In genomic region chr11:16359369-16359768, GRCh38 we compare ENCODE assay signal across 15 cellular contexts. TPM values are rescaled to one million over a fixed set of nuclear protein-coding genes. Genes with fewer than 3 reads are reported as not detected.
DNase-seq lines count a peak whose midpoint lies in the region; ATAC-seq, FAIRE-seq and TF ChIP-seq lines count a peak whose summit lies in the region.
"Had no signal": no experiment of that assay in that cellular context is flagged by ENCODE, and none has a peak within 500 bp of the region (broad histone marks: within the 10 kb centered on the region; RNA-seq: fewer than 3 reads in every experiment).

No MANE protein-coding gene starts in this region.

- no peaks in the 10 kb centered on the region for H3K9me1 ChIP-seq in K562 (ENCODE audit: control insufficient read depth, insufficient read depth, low read length)

- no peak overlapping the region for H3K4me3 ChIP-seq in K562
- H3K4me3 ChIP-seq in mucosa of descending colon = no peak overlapping the region
- no peak overlapping the region for H3K4me3 ChIP-seq in pancreas

- peak overlapping the region in 1 of 2 experiments; percentile 28; a peak in 1 of 4 replicates for H3K9ac ChIP-seq in K562 (ENCODE audit: insufficient read depth in 1 of 2, low read depth in 2 of 2, low read length in 2 of 2)

- H3K27me3 ChIP-seq in K562 (ENCODE audit: control insufficient read depth in 2 of 2, insufficient read depth in 2 of 2, low read length in 2 of 2) (no peaks in the 10 kb centered on the region), pancreas (no peaks in the 10 kb centered on the region)
- H3K27me3 ChIP-seq: BE2C had no signal

- H3K36me3 ChIP-seq in K562 (ENCODE audit: control insufficient read depth, insufficient read depth, low read length) = no peaks in the 10 kb centered on the region
- H3K36me3 ChIP-seq in mucosa of descending colon (ENCODE audit: low read depth) = no peaks in the 10 kb centered on the region
- H3K36me3 ChIP-seq in pancreas = no peaks in the 10 kb centered on the region
- H3K36me3 ChIP-seq: BE2C had no signal

- WGBS in K562 (ENCODE audit: insufficient coverage, low coverage, missing lambda C conversion rate) = 3% methylated on average over 4 of the region's 4 CpGs
- 78 to 80% methylated on average over 4 of the region's 4 CpGs for WGBS in pancreas, 2 donors

- H3K4me1 ChIP-seq in K562 (replicated peaks in 1 of 2; ENCODE audit: control insufficient read depth in 2 of 2, insufficient read depth in 2 of 2, low read length in 2 of 2) (peaks cover 4 to 65% of the 10 kb centered on the region in 2 experiments; a peak in 4 of 5 replicates), mucosa of descending colon (ENCODE audit: low read depth) (peaks cover 2% of the 10 kb centered on the region), pancreas (peaks cover 10 to 13% (median 12%) of the 10 kb centered on the region in 3 donors)
- H3K4me1 ChIP-seq: BE2C had no signal

- no peak for TF ChIP-seq RAD21 in K562 (CRISPR knock-in tag; conservative IDR thresholded peaks at IDR 0.05 in 1 of 2, IDR thresholded peaks at IDR 0.05 in 1 of 2)

- no peaks in the 10 kb centered on the region for H3K27me3 Mint-ChIP-seq in activated T-helper 2 cell treated with anti-CD3 and anti-CD28 coated beads, Interferon-gamma antibody, Interleukin-2, Interleukin-4, amounts not matched to agents 10 μg/mL and 5 μg/mL and 100 μg/mL, durations not matched to agents 14 hours and 24 hours and 36 hours (ENCODE audit: low read depth)
- H3K27me3 Mint-ChIP-seq: CD4-positive, alpha-beta memory T cell had no signal

- no peaks in the 10 kb centered on the region for H3K9me3 ChIP-seq in K562 (replicated peaks; ENCODE audit: control insufficient read depth, insufficient read depth, low read depth, low read length)
- H3K9me3 ChIP-seq in mucosa of descending colon = no peaks in the 10 kb centered on the region
- H3K9me3 ChIP-seq in pancreas = no peaks in the 10 kb centered on the region
- H3K9me3 ChIP-seq: BE2C, Caco-2 had no signal

- CTCF ChIA-PET in K562 (lab: Yijun Ruan, JAX; ENCODE audit: low intra/inter-chr PET ratio) = no interaction called here

- H3K27ac Mint-ChIP-seq in activated T-helper 2 cell treated with anti-CD3 and anti-CD28 coated beads, Interferon-gamma antibody, Interleukin-2, Interleukin-4, amounts not matched to agents 10 μg/mL and 5 μg/mL and 100 μg/mL, durations not matched to agents 14 hours and 24 hours and 36 hours = no peak overlapping the region
- H3K27ac Mint-ChIP-seq: CD4-positive, alpha-beta memory T cell; HFFc6 had no signal

- H3K27ac ChIP-seq in K562 (ENCODE audit: extremely low read depth, low read depth, low read length) (peak overlapping the region; percentile 69), pancreas (no peak overlapping the region)
- H3K27ac ChIP-seq: C4-2B, HL-60 had no signal

- TF ChIP-seq POLR2A in K562 (conservative IDR thresholded peaks at IDR 0.05) = no peak

- no peak overlapping the region for H3K4me3 Mint-ChIP-seq in activated T-helper 2 cell treated with anti-CD3 and anti-CD28 coated beads, Interferon-gamma antibody, Interleukin-2, Interleukin-4, amounts not matched to agents 10 μg/mL and 5 μg/mL and 100 μg/mL, durations not matched to agents 14 hours and 24 hours and 36 hours (ENCODE audit: low read depth)
- H3K4me3 Mint-ChIP-seq: CD4-positive, alpha-beta memory T cell; HFFc6 had no signal

- H3K4me2 ChIP-seq in K562 (ENCODE audit: insufficient read depth, low read length) = peak overlapping the region; percentile 47

- no peak for TF ChIP-seq CTCF in K562 (IDR thresholded peaks at IDR 0.05 in 2 of 3, conservative IDR thresholded peaks at IDR 0.05 in 1 of 3; ENCODE audit: insufficient read depth in 2 of 3, low read depth in 1 of 3, low read length in 3 of 3)
- no peak for TF ChIP-seq CTCF in mucosa of descending colon (IDR thresholded peaks at IDR 0.05)
- no peak for TF ChIP-seq CTCF in pancreas (IDR thresholded peaks at IDR 0.05)

- FAIRE-seq in K562 (lab: Jason Lieb, UNC) (peak; percentile 42), pancreas (lab: Jason Lieb, UNC) (no peak)
- FAIRE-seq: A204.1 had no signal

- in situ Hi-C loops in K562 (cut with MboI) = no loop called here

- ATAC-seq in K562 = peak; percentile 50
- peak; percentile 34 for ATAC-seq in mucosa of descending colon
- no peak for ATAC-seq in pancreas

- POLR2A ChIA-PET in K562 (lab: Yijun Ruan, JAX) = no interaction called here

- intact Hi-C loops in K562 (cut with micrococcal nuclease) = loop anchor here (5.0 to 10.0 kb wide), 4 partner anchors 77 to 395 kb away; no protein-coding TSS in a partner anchor
- intact Hi-C loops in mucosa of descending colon (cut with DNase I, micrococcal nuclease) = no loop called here
- intact Hi-C loops in activated T-helper 2 cell treated with anti-CD3 and anti-CD28 coated beads, Interferon-gamma antibody, Interleukin-2, Interleukin-4, amounts not matched to agents 10 μg/mL and 5 μg/mL and 100 μg/mL, durations not matched to agents 14 hours and 24 hours and 36 hours (cut with micrococcal nuclease) = no loop called here
- intact Hi-C loops in pancreas (cut with DNase I) = no loop called here

- peaks cover 3% of the 10 kb centered on the region; the same call in 1 of the 3 replicates for H3K79me2 ChIP-seq in K562 (ENCODE audit: control insufficient read depth, insufficient read depth, low read length)

- H3K36me3 Mint-ChIP-seq in activated T-helper 2 cell treated with anti-CD3 and anti-CD28 coated beads, Interferon-gamma antibody, Interleukin-2, Interleukin-4, amounts not matched to agents 10 μg/mL and 5 μg/mL and 100 μg/mL, durations not matched to agents 14 hours and 24 hours and 36 hours (ENCODE audit: low read depth) = no peaks in the 10 kb centered on the region
- H3K36me3 Mint-ChIP-seq: CD4-positive, alpha-beta memory T cell had no signal

- H3K9me3 Mint-ChIP-seq in activated T-helper 2 cell treated with anti-CD3 and anti-CD28 coated beads, Interferon-gamma antibody, Interleukin-2, Interleukin-4, amounts not matched to agents 10 μg/mL and 5 μg/mL and 100 μg/mL, durations not matched to agents 14 hours and 24 hours and 36 hours = no peaks in the 10 kb centered on the region

- no peaks in the 10 kb centered on the region for H4K20me1 ChIP-seq in K562 (replicated peaks; ENCODE audit: control insufficient read depth, insufficient read depth, low read length)

- peak overlapping the region; percentile 56 for H2AFZ ChIP-seq in K562 (ENCODE audit: low read depth, low read length)

- no TSS peak for BruUV-seq in K562 (replicated peaks; lab: Mats Ljungman, UMichigan)

- DNase-seq in DMS53 (lab: John Stamatoyannopoulos, UW) (peak; percentile 47), K562 (ENCODE audit: extremely low read depth in 1 of 4, low spot score in 3 of 4) (peak; percentile 27 to 75 (median 47)), mucosa of descending colon (no peak), NCI-H526 treated with DMSO at 0.1 percent for 48 hours (lab: John Stamatoyannopoulos, UW) (no peak), pancreas (no peak)
- DNase-seq in activated T-helper 2 cell treated with anti-CD3 and anti-CD28 coated beads, Interferon-gamma antibody, Interleukin-2, Interleukin-4, amounts not matched to agents 10 μg/mL and 5 μg/mL and 100 μg/mL, durations not matched to agents 14 hours and 24 hours and 36 hours (ENCODE audit: low spot score) = no peak
- DNase-seq in activated CD4-positive, alpha-beta T cell treated with anti-CD3 and anti-CD28 coated beads for 4 hours = no peak
- DNase-seq: BE2C; Caco-2; CD4-positive, alpha-beta memory T cell; HCEC 1CT; HFFc6 had no signal

- peak; percentile 94 for TF ChIP-seq EP300 in K562 (IDR thresholded peaks at IDR 0.05; ENCODE audit: low read length)

- H3K4me1 Mint-ChIP-seq in activated T-helper 2 cell treated with anti-CD3 and anti-CD28 coated beads, Interferon-gamma antibody, Interleukin-2, Interleukin-4, amounts not matched to agents 10 μg/mL and 5 μg/mL and 100 μg/mL, durations not matched to agents 14 hours and 24 hours and 36 hours (ENCODE audit: low read depth) = no peaks in the 10 kb centered on the region
- H3K4me1 Mint-ChIP-seq: CD4-positive, alpha-beta memory T cell had no signal

TF ChIP-seq in K562, 482 proteins besides CTCF, POLR2A, EP300 and RAD21 (continues in another document):
- TF ChIP-seq NUFIP1 (IDR thresholded peaks at IDR 0.05; ENCODE audit: partially characterized antibody) = no peak
- 0 out of 2 replicates have a peak, but pooled peaks have one; percentile 39 for TF ChIP-seq NCOA1 (IDR thresholded peaks at IDR 0.05; ENCODE audit: low read depth)
- TF ChIP-seq CBFA2T3 (IDR thresholded peaks at IDR 0.05) = peak; percentile 93
- peak; percentile 90 for TF ChIP-seq TEAD4 (IDR thresholded peaks at IDR 0.05; ENCODE audit: low read length)
- TF ChIP-seq TEAD4 (CRISPR knock-in tag; IDR thresholded peaks at IDR 0.05; ENCODE audit: borderline replicate concordance) = no peak
- TF ChIP-seq NCOR1 (IDR thresholded peaks at IDR 0.05) = peak; percentile 84
- peak; percentile 57 for TF ChIP-seq ZNF384 (IDR thresholded peaks at IDR 0.05; ENCODE audit: low read depth, low read length)
- no peak for TF ChIP-seq TOE1 (IDR thresholded peaks at IDR 0.05; ENCODE audit: borderline replicate concordance)
- no peak for TF ChIP-seq TOE1 (CRISPR knock-in tag; IDR thresholded peaks at IDR 0.05; ENCODE audit: borderline replicate concordance, low read depth)

RNA-seq across cellular contexts. Expression of gene SOX6, which starts 3.0 kb away (rescaled TPM):
- total RNA-seq in K562 (2011; cell fraction: chromatin; rRNA removed; ENCODE audit: low replicate concordance) = 45.4 and 64.4 TPM in 2 replicates
- 15.7 and 19.9 TPM in 2 replicates for total RNA-seq in K562 (2011; cell fraction: nucleolus; rRNA removed)
- 22.9 and 27.9 TPM in 2 replicates for total RNA-seq in K562 (2011; cell fraction: nucleoplasm; rRNA removed)
- 5.7 and 8.0 TPM in 2 replicates for total RNA-seq in K562 (2014; rRNA removed)
- 8.7 and 9.1 TPM in 2 replicates for total RNA-seq in K562 (2014; rRNA removed; fragmentation: Illumina TruSeq; extraction: Trizol)
- total RNA-seq in K562 (2015; rRNA removed; fragmentation: Illumina TruSeq; extraction: Trizol) = 7.0 and 8.4 TPM in 2 replicates
- 8.0 and 9.4 TPM in 2 replicates for total RNA-seq in K562 (2021)
- polyA plus RNA-seq in K562 (2011; rRNA removed) = 3.4 and 3.7 TPM in 2 replicates
- 0.98 and 1.6 TPM in 2 replicates for polyA plus RNA-seq in K562 (2011; cell fraction: cytosol; rRNA removed)
- polyA plus RNA-seq in K562 (2011; cell fraction: nucleus; rRNA removed) = 6.2 and 7.1 TPM in 2 replicates
- polyA plus RNA-seq in K562 (2012) = 4.1 and 4.5 TPM in 2 replicates
- polyA plus RNA-seq in K562 (2014; fragmentation: Illumina TruSeq; extraction: Trizol) = 5.5 and 7.8 TPM in 2 replicates
- 1 to 10 TPM in 1 of 2 experiments, under 1 TPM in 1; 0.89 to 2.9 TPM for polyA plus RNA-seq in K562 (2014; fragmentation: Nextera tagmentation; extraction: Ambion mirVana)
- polyA plus RNA-seq in K562 (2014; rRNA removed) = 3.4 and 4.7 TPM in 2 replicates
- 26.2 and 35.6 TPM in 2 replicates for polyA minus RNA-seq in K562 (2011; rRNA and poly(A)+ RNA removed)
- polyA minus RNA-seq in K562 (2011; cell fraction: cytosol; rRNA and poly(A)+ RNA removed) = 4.0 and 5.7 TPM in 2 replicates
- 21.0 and 41.1 TPM in 2 replicates for polyA minus RNA-seq in K562 (2011; cell fraction: nucleus; rRNA and poly(A)+ RNA removed)
- total RNA-seq in mucosa of descending colon = 1 to 10 TPM; 5.8 to 6.5 (median 6.0) TPM
- 0.34 TPM in 1 of 2 replicates, not detected in the other for total RNA-seq in activated T-helper 2 cell treated with anti-CD3 and anti-CD28 coated beads, Interferon-gamma antibody, Interleukin-2, Interleukin-4, amounts not matched to agents 10 μg/mL and 5 μg/mL and 100 μg/mL, durations not matched to agents 14 hours and 24 hours and 36 hours
- 10 to 100 TPM; 16.0 to 23.0 (median 19.0) TPM for total RNA-seq in pancreas
- polyA plus RNA-seq in pancreas = 1 to 10 TPM; 5.1 to 5.6 TPM
- total RNA-seq: CD4-positive, alpha-beta memory T cell had no signal
- polyA plus RNA-seq: CD4-positive, alpha-beta memory T cell had no signal

Comparison
In these comparisons a context has a peak if more than half of its experiments do, and no peak if none do; other contexts are left out.
1. DNase-seq: peak in DMS53 (single experiment) and K562 (4 of 4); none in mucosa of descending colon (0 of 3), NCI-H526 treated with DMSO at 0.1 percent for 48 hours (single experiment), activated T-helper 2 cell treated with anti-CD3 and anti-CD28 coated beads, Interferon-gamma antibody, Interleukin-2, Interleukin-4, amounts not matched to agents 10 μg/mL and 5 μg/mL and 100 μg/mL, durations not matched to agents 14 hours and 24 hours and 36 hours (single experiment), activated CD4-positive, alpha-beta T cell treated with anti-CD3 and anti-CD28 coated beads for 4 hours (0 of 2) and pancreas (0 of 6).
2. ATAC-seq: peak in K562 (single experiment) and mucosa of descending colon (single experiment); none in pancreas (0 of 4).